In the genomic region with DNA sequence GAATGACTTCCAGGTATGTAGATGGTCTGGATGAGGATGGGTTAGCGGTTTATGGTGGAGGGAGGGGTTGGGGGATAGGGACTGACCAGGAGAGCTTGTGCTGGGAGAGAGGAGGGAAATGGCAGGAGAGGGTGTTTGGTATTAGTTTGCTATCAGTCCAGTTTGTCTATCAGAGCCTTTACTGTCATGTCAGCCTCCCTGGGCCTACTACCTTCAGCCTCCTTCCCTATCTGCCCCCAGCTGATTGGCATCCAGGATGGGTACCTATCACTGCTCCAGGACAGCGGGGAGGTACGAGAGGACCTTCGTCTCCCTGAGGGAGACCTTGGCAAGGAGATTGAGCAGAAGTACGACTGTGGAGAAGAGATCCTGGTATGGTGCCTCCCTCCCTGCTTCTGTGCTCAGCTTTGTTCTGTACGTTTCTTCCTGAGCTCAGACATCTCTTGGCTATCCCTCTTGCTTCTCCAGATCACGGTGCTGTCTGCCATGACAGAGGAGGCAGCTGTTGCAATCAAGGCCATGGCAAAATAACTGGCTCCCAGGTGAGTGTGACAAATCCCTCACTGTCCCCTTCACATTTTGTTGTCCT, we compare ENCODE assay signal across 12 cellular contexts. TPM values are rescaled to one million over a fixed set of nuclear protein-coding genes. Genes with fewer than 3 reads are reported as not detected.
DNase-seq lines count a peak whose midpoint lies in the region; ATAC-seq and TF ChIP-seq lines count a peak whose summit lies in the region.
"Had no signal": no experiment of that assay in that cellular context is flagged by ENCODE, and none has a peak within 500 bp of the region (broad histone marks: within the 10 kb centered on the region; RNA-seq: fewer than 3 reads in every experiment).

No MANE protein-coding gene starts in this region.

- no peaks in the 10 kb centered on the region for H3K27me3 ChIP-seq in BLaER1 treated with 17β-estradiol and CSF1 and Interleukin-3, amounts not matched to agents 10 nM and 100 nM
- H3K27me3 ChIP-seq in transverse colon: no peaks in the 10 kb centered on the region
- H3K27me3 ChIP-seq: dorsolateral prefrontal cortex had no signal

- peak overlapping the region in 9 of 11 experiments; percentile 8 to 99 (median 93); a peak in 14 of 22 replicates for H3K4me2 ChIP-seq in BLaER1 treated with 17β-estradiol and CSF1 and Interleukin-3, amounts not matched to agents 10 nM and 100 nM

- no peak overlapping the region for H3K27ac ChIP-seq in BLaER1 treated with 17β-estradiol and CSF1 and Interleukin-3, amounts not matched to agents 10 nM and 100 nM
- H3K27ac ChIP-seq in transverse colon: no peak overlapping the region
- H3K27ac ChIP-seq: dorsolateral prefrontal cortex had no signal

- H3K9me3 ChIP-seq in BLaER1 treated with 17β-estradiol and CSF1 and Interleukin-3, amounts not matched to agents 10 nM and 100 nM (replicated peaks in 1 of 11): no peaks in the 10 kb centered on the region
- no peaks in the 10 kb centered on the region for H3K9me3 ChIP-seq in transverse colon

- peak overlapping the region; percentile 97 for H3K27ac Mint-ChIP-seq in activated T-helper 17 cell treated with anti-CD3 and anti-CD28 coated beads, Interleukin-2, amount 50 U/mL, for 72 hours
- H3K27ac Mint-ChIP-seq in naive thymus-derived CD8-positive, alpha-beta T cell: peak overlapping the region; percentile 19 to 100 (median 99)

- TF ChIP-seq POLR2A in GM18505 (IDR thresholded peaks at IDR 0.05; ENCODE audit: borderline replicate concordance, extremely low read depth, insufficient read depth, insufficient read length): peak; percentile 29
- TF ChIP-seq POLR2A in transverse colon (IDR thresholded peaks at IDR 0.05): no peak

- DNase-seq in naive thymus-derived CD8-positive, alpha-beta T cell: no peak
- DNase-seq in Right ventricle myocardium superior (no peak), transverse colon (no peak), NCI-H1105 (lab: John Stamatoyannopoulos, UW) (no peak)
- DNase-seq: amygdala, dorsolateral prefrontal cortex, H7, NCI-H748 treated with DMSO at 0.1 percent for 48 hours, nucleus accumbens had no signal

- no peaks in the 10 kb centered on the region for H3K9me3 Mint-ChIP-seq in activated T-helper 17 cell treated with anti-CD3 and anti-CD28 coated beads, Interleukin-2, amount 50 U/mL, for 72 hours
- H3K9me3 Mint-ChIP-seq in naive thymus-derived CD8-positive, alpha-beta T cell: no peaks in the 10 kb centered on the region

- WGBS in transverse colon (ENCODE audit: low coverage in 1 of 2), 2 donors: 63 to 84% methylated on average over 2 to 7 of the region's 7 CpGs

- peak overlapping the region in 10 of 11 experiments; percentile 3 to 100 (median 26); a peak in 13 of 22 replicates for H3K9ac ChIP-seq in BLaER1 treated with 17β-estradiol and CSF1 and Interleukin-3, amounts not matched to agents 10 nM and 100 nM

- no peak for TF ChIP-seq CTCF in transverse colon (IDR thresholded peaks at IDR 0.05)

- in situ Hi-C loops in transverse colon (cut with MboI; ENCODE audit: low pct_ligation_motif_present in 1 of 4, low pct_unique_long_range_greater_than_20kb in 1 of 4, low sequenced_read_pairs in 3 of 4): no loop called here

- peaks cover 58 to 69% (median 64%) of the 10 kb centered on the region in 10 experiments for H3K4me1 ChIP-seq in BLaER1 treated with 17β-estradiol and CSF1 and Interleukin-3, amounts not matched to agents 10 nM and 100 nM
- peaks cover 22 to 56% (median 39%) of the 10 kb centered on the region in 4 donors for H3K4me1 ChIP-seq in transverse colon

- ATAC-seq in GM18505 (IDR thresholded peaks at IDR 0.05; ENCODE audit: unreplicated experiment): no peak
- no peak for ATAC-seq in activated T-helper 17 cell treated with anti-CD3 and anti-CD28 coated beads, Interleukin-2, amount 50 U/mL, for 72 hours (replicated peaks)
- no peak for ATAC-seq in naive thymus-derived CD8-positive, alpha-beta T cell
- no peak for ATAC-seq in Right ventricle myocardium superior (ENCODE audit: poor library complexity)

- peaks cover 87% of the 10 kb centered on the region for H3K36me3 Mint-ChIP-seq in activated T-helper 17 cell treated with anti-CD3 and anti-CD28 coated beads, Interleukin-2, amount 50 U/mL, for 72 hours (ENCODE audit: low read depth)
- peaks cover 17 to 62% (median 27%) of the 10 kb centered on the region in 3 donors for H3K36me3 Mint-ChIP-seq in naive thymus-derived CD8-positive, alpha-beta T cell

- H4K20me1 ChIP-seq in BLaER1 treated with 17β-estradiol and CSF1 and Interleukin-3, amounts not matched to agents 10 nM and 100 nM: peaks cover 64 to 73% (median 70%) of the 10 kb centered on the region in 11 experiments

- H3K4me3 Mint-ChIP-seq in activated T-helper 17 cell treated with anti-CD3 and anti-CD28 coated beads, Interleukin-2, amount 50 U/mL, for 72 hours: peak overlapping the region; percentile 95
- H3K4me3 Mint-ChIP-seq in naive thymus-derived CD8-positive, alpha-beta T cell: peak overlapping the region in 8 of 10 donors; percentile 18 to 93 (median 71)

- intact Hi-C loops in Right ventricle myocardium superior (cut with DNase I): loop anchor here (5.0 kb wide), 1 partner anchor 246 kb away; a partner anchor contains a TSS
- intact Hi-C loops in transverse colon (cut with DNase I; ENCODE audit: low total_unique reads): no loop called here

- no peaks in the 10 kb centered on the region for H3K27me3 Mint-ChIP-seq in activated T-helper 17 cell treated with anti-CD3 and anti-CD28 coated beads, Interleukin-2, amount 50 U/mL, for 72 hours
- H3K27me3 Mint-ChIP-seq in naive thymus-derived CD8-positive, alpha-beta T cell: peaks cover 0 to 4% (median 0%) of the 10 kb centered on the region in 5 donors

- no peak overlapping the region for H3K4me3 ChIP-seq in BLaER1 treated with 17β-estradiol and CSF1 and Interleukin-3, amounts not matched to agents 10 nM and 100 nM
- H3K4me3 ChIP-seq in transverse colon: no peak overlapping the region

- POLR2A ChIA-PET in naive thymus-derived CD8-positive, alpha-beta T cell (lab: Charles Lee): interaction anchor here (2.9 to 14.2 kb wide), 4 partner anchors 10 to 39 kb away, joined by 11 to 168 read pairs (median 84); a partner anchor contains a TSS

- H3K36me3 ChIP-seq in BLaER1 treated with 17β-estradiol and CSF1 and Interleukin-3, amounts not matched to agents 10 nM and 100 nM: peaks cover 48 to 63% (median 55%) of the 10 kb centered on the region in 11 experiments
- peaks cover 0 to 38% (median 18%) of the 10 kb centered on the region in 4 donors for H3K36me3 ChIP-seq in transverse colon

- no peak for TF ChIP-seq EP300 in transverse colon (IDR thresholded peaks at IDR 0.05; ENCODE audit: low read depth)

- peaks cover 44% of the 10 kb centered on the region for H3K4me1 Mint-ChIP-seq in activated T-helper 17 cell treated with anti-CD3 and anti-CD28 coated beads, Interleukin-2, amount 50 U/mL, for 72 hours
- peaks cover 37 to 73% (median 66%) of the 10 kb centered on the region in 4 donors for H3K4me1 Mint-ChIP-seq in naive thymus-derived CD8-positive, alpha-beta T cell

RNA-seq across cellular contexts. Expression of a gene that starts 3.8 kb away (rescaled TPM):
- 100 to 1,000 TPM; 429 to 978 TPM for total RNA-seq in activated T-helper 17 cell treated with anti-CD3 and anti-CD28 coated beads, Interleukin-2, amount 50 U/mL, for 72 hours
- total RNA-seq in naive thymus-derived CD8-positive, alpha-beta T cell: 100 to 1,000 TPM; 308 to 327 TPM
- polyA plus RNA-seq in naive thymus-derived CD8-positive, alpha-beta T cell: 100 to 1,000 TPM; 209 to 690 (median 643) TPM
- total RNA-seq in Right ventricle myocardium superior: 295 TPM
- total RNA-seq in transverse colon: 100 to 1,000 TPM in 3 of 4 donors, 10 to 100 TPM in 1; 91.3 to 188 (median 149) TPM

RNA-seq across cellular contexts. Expression of a gene that starts 4.0 kb away (rescaled TPM):
- total RNA-seq in activated T-helper 17 cell treated with anti-CD3 and anti-CD28 coated beads, Interleukin-2, amount 50 U/mL, for 72 hours: 10 to 100 TPM; 38.3 to 65.6 TPM
- total RNA-seq in naive thymus-derived CD8-positive, alpha-beta T cell: 100 to 1,000 TPM; 146 to 147 TPM
- 100 to 1,000 TPM in 1 of 3 donors, 10 to 100 TPM in 2; 75.7 to 107 (median 98.6) TPM for polyA plus RNA-seq in naive thymus-derived CD8-positive, alpha-beta T cell
- total RNA-seq in Right ventricle myocardium superior (68.8 TPM), transverse colon (100 to 1,000 TPM in 3 of 4 donors, 10 to 100 TPM in 1; 96.5 to 578 (median 150) TPM)

RNA-seq across cellular contexts. Expression of a gene that starts 16.8 kb away (rescaled TPM):
- total RNA-seq in activated T-helper 17 cell treated with anti-CD3 and anti-CD28 coated beads, Interleukin-2, amount 50 U/mL, for 72 hours: under 1 TPM; 0.15 to 0.26 TPM
- total RNA-seq in naive thymus-derived CD8-positive, alpha-beta T cell: 1 to 10 TPM in 1 of 2 experiments, under 1 TPM in 1; 0.66 to 1.2 TPM
- not detected for polyA plus RNA-seq in naive thymus-derived CD8-positive, alpha-beta T cell
- total RNA-seq in Right ventricle myocardium superior: 0.75 TPM
- total RNA-seq in transverse colon: 100 to 1,000 TPM in 1 of 4 donors, 10 to 100 TPM in 3; 23.1 to 151 (median 43.4) TPM

RNA-seq across cellular contexts. Expression of a gene that starts 17.9 kb away (rescaled TPM):
- 10 to 100 TPM; 22.9 to 33.0 TPM for total RNA-seq in activated T-helper 17 cell treated with anti-CD3 and anti-CD28 coated beads, Interleukin-2, amount 50 U/mL, for 72 hours
- 10 to 100 TPM; 74.7 to 82.7 TPM for total RNA-seq in naive thymus-derived CD8-positive, alpha-beta T cell
- polyA plus RNA-seq in naive thymus-derived CD8-positive, alpha-beta T cell: 1 to 10 TPM in 2 of 3 donors, under 1 TPM in 1; 0.90 to 2.7 (median 1.1) TPM
- total RNA-seq in Right ventricle myocardium superior: 26.2 TPM
- total RNA-seq in transverse colon: 100 to 1,000 TPM in 1 of 4 donors, 10 to 100 TPM in 3; 27.8 to 109 (median 35.0) TPM

RNA-seq across cellular contexts. Expression of a gene that starts 25.1 kb away (rescaled TPM):
- total RNA-seq in activated T-helper 17 cell treated with anti-CD3 and anti-CD28 coated beads, Interleukin-2, amount 50 U/mL, for 72 hours: 100 to 1,000 TPM; 527 to 774 TPM
- total RNA-seq in naive thymus-derived CD8-positive, alpha-beta T cell: 100 to 1,000 TPM; 450 to 466 TPM
- 100 to 1,000 TPM; 246 to 295 (median 283) TPM for polyA plus RNA-seq in naive thymus-derived CD8-positive, alpha-beta T cell
- 14.9 TPM for total RNA-seq in Right ventricle myocardium superior
- total RNA-seq in transverse colon: 10 to 100 TPM in 2 of 4 donors, 1 to 10 TPM in 2; 4.8 to 21.0 (median 10.0) TPM

Comparison
In these comparisons a context has a peak if more than half of its experiments do, and no peak if none do; other contexts are left out.
1. RNA of a gene that starts 16.8 kb away (total RNA-seq): 23.1 to 151 TPM in transverse colon; 0.66 to 1.2 TPM in naive thymus-derived CD8-positive, alpha-beta T cell, 0.75 TPM in Right ventricle myocardium superior (single experiment) and 0.15 to 0.26 TPM in activated T-helper 17 cell treated with anti-CD3 and anti-CD28 coated beads, Interleukin-2, amount 50 U/mL, for 72 hours; every median in the first group is over 10 times any median in the second.